Comparison of ENCODE assay signal across 32 cellular contexts in the genomic region with DNA sequence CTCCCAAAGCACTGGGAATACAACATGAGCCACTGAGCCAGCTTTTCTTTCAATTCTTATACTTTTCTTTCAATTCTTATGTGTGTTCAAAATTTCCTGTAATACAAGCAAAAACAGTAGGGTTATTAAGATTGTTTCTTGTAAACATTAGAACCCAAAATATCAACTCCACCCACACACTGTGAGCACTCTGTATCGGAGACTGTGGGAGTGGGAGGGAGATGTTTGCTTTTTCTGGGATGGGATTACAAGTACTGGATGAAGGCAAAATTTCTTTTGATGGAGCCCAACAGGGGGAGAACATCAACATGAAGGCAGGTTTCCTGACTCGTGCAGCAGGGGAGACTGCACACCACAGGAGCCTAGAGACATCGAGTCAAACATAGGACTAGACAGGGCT. TPM values are rescaled to one million over a fixed set of nuclear protein-coding genes. Genes with fewer than 3 reads are reported as not detected.
"Had no signal": no experiment of that assay in that cellular context is flagged by ENCODE, and none has a peak within 500 bp of the region (broad histone marks: within the 10 kb centered on the region; RNA-seq: fewer than 3 reads in every experiment).

No MANE protein-coding gene starts in this region.

- H3K9me3 ChIP-seq: colonic mucosa, esophagus squamous epithelium, gastroesophageal sphincter, heart left ventricle, left lung, lower lobe of right lung, mucosa of descending colon had no signal

- H3K79me2 ChIP-seq: hepatocyte had no signal

- H3K27me3 ChIP-seq: hepatocyte had no signal

- H3K4me3 Mint-ChIP-seq: dendritic cell treated with granulocyte-macrophage colony-stimulating factor and Interleukin-4, amounts not matched to agents 40 ng/mL and 50 ng/mL, for 4 days; effector memory CD8-positive, alpha-beta T cell; endodermal cell; immature natural killer cell; mesothelial cell of epicardium; naive B cell had no signal

- FAIRE-seq: endometrium, kidney had no signal

- H3K27ac Mint-ChIP-seq: dendritic cell treated with granulocyte-macrophage colony-stimulating factor and Interleukin-4, amounts not matched to agents 40 ng/mL and 50 ng/mL, for 4 days; effector memory CD8-positive, alpha-beta T cell; endodermal cell; immature natural killer cell; mesothelial cell of epicardium; naive B cell had no signal

- H3K36me3 ChIP-seq: colonic mucosa had no signal

- H3K4me1 Mint-ChIP-seq: endodermal cell had no signal

- H3K4me3 ChIP-seq: colonic mucosa, esophagus squamous epithelium, gastroesophageal sphincter, heart left ventricle, hepatocyte, left lung, lower lobe of right lung, mucosa of descending colon had no signal

- H3K9me3 Mint-ChIP-seq: dendritic cell treated with granulocyte-macrophage colony-stimulating factor and Interleukin-4, amounts not matched to agents 40 ng/mL and 50 ng/mL, for 4 days; effector memory CD8-positive, alpha-beta T cell; immature natural killer cell had no signal

- H3K27ac ChIP-seq: colonic mucosa, epithelial cell of prostate, esophagus squamous epithelium, gastroesophageal sphincter, heart left ventricle, hepatocyte, left lung, lower lobe of right lung had no signal

- H3K4me2 ChIP-seq: hepatocyte had no signal

- ATAC-seq: effector memory CD8-positive, alpha-beta T cell; esophagus mucosa; gastroesophageal sphincter; heart left ventricle; left colon; left lung; left ventricle myocardium superior; lower lobe of right lung; mucosa of descending colon had no signal

- H2AFZ ChIP-seq: hepatocyte had no signal

- H3K4me1 ChIP-seq: colonic mucosa had no signal

- DNase-seq: colonic mucosa; cortex of kidney; effector CD8-positive, alpha-beta T cell; effector memory CD8-positive, alpha-beta T cell; endodermal cell; erythroblast; esophagus squamous epithelium; foreskin fibroblast; foreskin melanocyte; heart left ventricle; hypothalamus; immature natural killer cell; islet precursor cell; kidney; kidney glomerular epithelial cell; left colon; left lung; left ventricle myocardium superior; lower lobe of right lung; mesenchymal stem cell; mucosa of descending colon; naive B cell had no signal

RNA-seq across cellular contexts. Expression of gene CFAP90, which starts 4.7 kb away (rescaled TPM):
- total RNA-seq: colonic mucosa, dermis microvascular lymphatic vessel endothelial cell, esophagus mucosa, esophagus squamous epithelium, heart left ventricle, left colon, left ventricle myocardium superior, lung microvascular endothelial cell, mucosa of descending colon, myocyte had no signal
- polyA plus RNA-seq: heart left ventricle, immature natural killer cell had no signal
